ENCODE assay signal across 12 cellular contexts in the genomic region with DNA sequence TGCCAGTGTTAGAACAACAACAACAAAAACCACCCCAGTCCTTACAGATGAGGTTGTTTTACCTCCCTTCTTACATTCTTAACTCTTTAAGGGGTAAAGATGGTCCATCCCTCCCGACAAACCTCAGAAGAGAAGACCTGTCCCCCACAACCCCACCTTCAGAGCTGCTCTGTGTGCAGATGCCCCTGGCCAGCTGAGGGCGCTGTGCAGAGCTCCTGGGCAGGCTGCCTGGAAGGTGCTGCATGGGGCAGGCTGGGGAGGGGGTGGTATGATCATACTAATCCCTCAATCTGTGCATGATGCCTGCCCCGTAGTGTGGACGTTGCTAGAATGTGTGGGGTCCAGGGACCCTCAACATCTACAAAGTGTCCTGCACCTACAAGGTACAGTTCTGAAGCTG.
DNase-seq lines count a peak whose midpoint lies in the region; ATAC-seq and TF ChIP-seq lines count a peak whose summit lies in the region.
"Had no signal": no experiment of that assay in that cellular context is flagged by ENCODE, and none has a peak within 500 bp of the region (broad histone marks: within the 10 kb centered on the region; RNA-seq: fewer than 3 reads in every experiment).

No MANE protein-coding gene starts in this region.

- no peak overlapping the region for H3K14ac ChIP-seq in H9 (ENCODE audit: insufficient read depth, low read length)

- H3K27ac Mint-ChIP-seq in H9: no peak overlapping the region
- H3K27ac Mint-ChIP-seq in naive thymus-derived CD8-positive, alpha-beta T cell: no peak overlapping the region

- no peak for ATAC-seq in naive thymus-derived CD8-positive, alpha-beta T cell
- ATAC-seq in HG03045 (IDR thresholded peaks at IDR 0.05; ENCODE audit: unreplicated experiment): no peak
- ATAC-seq: pancreas had no signal

- H3K56ac ChIP-seq in H9 (ENCODE audit: insufficient read length, low read depth, low read length): no peak overlapping the region

- intact Hi-C loops in A673 (cut with micrococcal nuclease; ENCODE audit: unreplicated experiment) (no loop called here), colonic mucosa (cut with DNase I) (no loop called here)

- H3K9ac ChIP-seq in H9 (ENCODE audit: extremely low read depth, insufficient read length, low read length) (no peak overlapping the region), colonic mucosa (ENCODE audit: low read depth in 2 of 2, low read length in 2 of 2) (no peak overlapping the region)

- TF ChIP-seq CTCF in A673 (conservative IDR thresholded peaks at IDR 0.05; ENCODE audit: low read depth, low read length) (peak; percentile 46), H9 (conservative IDR thresholded peaks at IDR 0.05) (peak; percentile 78), WI38 (IDR thresholded peaks at IDR 0.05; ENCODE audit: low read depth, low read length) (peak; percentile 18; the same call in 1 of the 2 replicates), colonic mucosa (IDR thresholded peaks at IDR 0.05) (no peak)

- H2BK20ac ChIP-seq in H9 (ENCODE audit: low read depth, low read length, poor library complexity, severe bottlenecking): no peak overlapping the region

- no CpG with 5 or more reads among the region's 4 CpGs for WGBS in H9 (ENCODE audit: extremely low coverage, insufficient read length, low lambda C conversion rate)
- WGBS in iPS DF 6.9 (ENCODE audit: insufficient coverage, insufficient read length): no CpG with 5 or more reads among the region's 4 CpGs

- H3K9me3 ChIP-seq in A673 (ENCODE audit: low read depth, low read length, poor library complexity, severe bottlenecking) (no peaks in the 10 kb centered on the region), H9 (ENCODE audit: control insufficient read depth, low read depth, low read length) (no peaks in the 10 kb centered on the region), iPS DF 6.9 (ENCODE audit: control insufficient read depth, insufficient read depth, low read length) (no peaks in the 10 kb centered on the region), colonic mucosa (no peaks in the 10 kb centered on the region)
- H3K9me3 ChIP-seq: pancreas, vagina had no signal

- no peak overlapping the region for H3T11ph ChIP-seq in H9 (ENCODE audit: low read length)

- H2AK5ac ChIP-seq in H9 (ENCODE audit: insufficient read length, low read length): no peak overlapping the region

- no peaks in the 10 kb centered on the region for H3K36me3 ChIP-seq in A673 (ENCODE audit: insufficient read depth, low read length, poor library complexity, severe bottlenecking)
- no peaks in the 10 kb centered on the region for H3K36me3 ChIP-seq in iPS DF 6.9 (ENCODE audit: control insufficient read depth, insufficient read depth, low read length)
- no peaks in the 10 kb centered on the region for H3K36me3 ChIP-seq in colonic mucosa
- H3K36me3 ChIP-seq: pancreas, vagina had no signal

- no peak overlapping the region for H2BK12ac ChIP-seq in H9 (ENCODE audit: insufficient read length, low read depth, low read length)

- DNase-seq in A673 (ENCODE audit: low spot score): no peak
- peak; percentile 62 for DNase-seq in H9
- DNase-seq in iPS DF 6.9 (ENCODE audit: low read depth, low spot score): peak; percentile 37
- DNase-seq in naive thymus-derived CD8-positive, alpha-beta T cell: no peak
- DNase-seq in colonic mucosa: no peak
- DNase-seq in stimulated activated CD4-positive, alpha-beta T cell treated with anti-CD3 and anti-CD28 coated beads, Interleukin-4, amount 100 ng/mL, for 1 hour: no peak
- DNase-seq: AML-193, pancreas, RPMI8226 had no signal

- no peak overlapping the region for H3K4me3 Mint-ChIP-seq in H9
- H3K4me3 Mint-ChIP-seq in naive thymus-derived CD8-positive, alpha-beta T cell: no peak overlapping the region

- H3K79me1 ChIP-seq in H9 (ENCODE audit: insufficient read depth, low read depth, low read length, poor library complexity, severe bottlenecking): no peaks in the 10 kb centered on the region

- no peaks in the 10 kb centered on the region for H3K79me2 ChIP-seq in H9 (ENCODE audit: insufficient read depth, low read length)

- H2BK120ac ChIP-seq in H9 (ENCODE audit: low read depth, low read length, poor library complexity, severe bottlenecking): no peak overlapping the region

- H3K4me2 ChIP-seq in H9 (ENCODE audit: insufficient read depth, insufficient read length, low read length): no peak overlapping the region

- no peak overlapping the region for H4K91ac ChIP-seq in H9 (ENCODE audit: insufficient read length, low read depth, low read length)

- H3K4ac ChIP-seq in H9 (ENCODE audit: low read depth, low read length): no peak overlapping the region

- no peaks in the 10 kb centered on the region for H4K20me1 ChIP-seq in H9 (ENCODE audit: control insufficient read depth, insufficient read depth, insufficient read length)

- H3K27me3 ChIP-seq in A673 (replicated peaks; ENCODE audit: insufficient read depth, low read depth, low read length, poor library complexity) (no peaks in the 10 kb centered on the region), H9 (ENCODE audit: insufficient read depth, low read length) (no peaks in the 10 kb centered on the region), iPS DF 6.9 (ENCODE audit: control insufficient read depth, insufficient read depth, low read length) (no peaks in the 10 kb centered on the region), colonic mucosa (no peaks in the 10 kb centered on the region)
- H3K27me3 ChIP-seq: pancreas, vagina had no signal

- no peak overlapping the region for H3K18ac ChIP-seq in H9 (ENCODE audit: insufficient read length, low read depth, low read length)

- no peaks in the 10 kb centered on the region for H3K4me1 ChIP-seq in A673 (ENCODE audit: insufficient read depth, low read length, poor library complexity, severe bottlenecking)
- H3K4me1 ChIP-seq in H9 (ENCODE audit: insufficient read depth, low read length): no peaks in the 10 kb centered on the region
- 0 out of 2 replicates have a peak, but pooled peaks cover 2% of the 10 kb centered on the region for H3K4me1 ChIP-seq in iPS DF 6.9 (ENCODE audit: control insufficient read depth, insufficient read depth, low read length)
- no peaks in the 10 kb centered on the region for H3K4me1 ChIP-seq in colonic mucosa
- H3K4me1 ChIP-seq: pancreas, vagina had no signal

- no peak overlapping the region for H4K5ac ChIP-seq in H9 (ENCODE audit: insufficient read length, low read depth, low read length)

- CTCF ChIA-PET in A673 (lab: Charles Lee): no interaction called here

- no TSS peak for BruUV-seq in A673 (replicated peaks; lab: Mats Ljungman, UMichigan)

- no peak overlapping the region for H2AFZ ChIP-seq in H9 (ENCODE audit: low read length)

- no peak overlapping the region for H4K8ac ChIP-seq in H9 (replicated peaks; ENCODE audit: insufficient read length, low read depth, low read length)

- H3K4me3 ChIP-seq in A673 (ENCODE audit: low read depth, low read length, poor library complexity, severe bottlenecking) (no peak overlapping the region), WI38 (ENCODE audit: low read depth, low read length) (no peak overlapping the region), iPS DF 6.9 (ENCODE audit: low read length) (no peak overlapping the region), colonic mucosa (no peak overlapping the region)
- H3K4me3 ChIP-seq: pancreas, vagina had no signal

- H3K27ac ChIP-seq in A673 (ENCODE audit: low read depth, low read length, poor library complexity, severe bottlenecking) (no peak overlapping the region), H9 (ENCODE audit: insufficient read length, low read depth, low read length) (no peak overlapping the region), iPS DF 6.9 (ENCODE audit: low read length) (no peak overlapping the region), colonic mucosa (no peak overlapping the region)
- H3K27ac ChIP-seq: pancreas, vagina had no signal

- no peaks in the 10 kb centered on the region for H3K23me2 ChIP-seq in H9 (ENCODE audit: insufficient read length, low read depth, low read length, poor library complexity, severe bottlenecking)

- H3K9me3 Mint-ChIP-seq in H9: peaks cover 4 to 8% of the 10 kb centered on the region in 2 experiments; a peak in 3 of 5 replicates
- H3K9me3 Mint-ChIP-seq in naive thymus-derived CD8-positive, alpha-beta T cell: peaks cover 0 to 10% (median 3%) of the 10 kb centered on the region in 9 donors

- peaks cover 10% of the 10 kb centered on the region in 2 experiments for H3K4me1 Mint-ChIP-seq in H9
- no peaks in the 10 kb centered on the region for H3K4me1 Mint-ChIP-seq in naive thymus-derived CD8-positive, alpha-beta T cell

- H3K36me3 Mint-ChIP-seq in H9 (ENCODE audit: insufficient read depth in 1 of 3, low read depth in 3 of 3): 0 out of 7 replicates have a peak, but pooled peaks cover 0 to 10% (median 0%) of the 10 kb centered on the region in 3 experiments
- no peaks in the 10 kb centered on the region for H3K36me3 Mint-ChIP-seq in naive thymus-derived CD8-positive, alpha-beta T cell

- no peak overlapping the region for H2BK5ac ChIP-seq in H9 (ENCODE audit: insufficient read length, low read length)

- no peak overlapping the region for H2BK15ac ChIP-seq in H9 (ENCODE audit: low read depth, low read length)

- POLR2A ChIA-PET in A673 (lab: Charles Lee; ENCODE audit: low non-redundant PET): no interaction called here
- POLR2A ChIA-PET in naive thymus-derived CD8-positive, alpha-beta T cell (lab: Charles Lee): no interaction called here

- no peaks in the 10 kb centered on the region; the same call in 1 of the 2 replicates for H3K27me3 Mint-ChIP-seq in H9 (ENCODE audit: low read depth)
- H3K27me3 Mint-ChIP-seq in naive thymus-derived CD8-positive, alpha-beta T cell: no peaks in the 10 kb centered on the region

- no peak overlapping the region for H3K23ac ChIP-seq in H9 (ENCODE audit: insufficient read length, low read depth, low read length)

Comparison
In these comparisons a context has a peak if more than half of its experiments do, and no peak if none do; other contexts are left out.
1. DNase-seq: peak in H9 (single experiment) and iPS DF 6.9 (single experiment); none in A673 (single experiment), naive thymus-derived CD8-positive, alpha-beta T cell (0 of 10), colonic mucosa (single experiment) and stimulated activated CD4-positive, alpha-beta T cell treated with anti-CD3 and anti-CD28 coated beads, Interleukin-4, amount 100 ng/mL, for 1 hour (single experiment).